13 cellular contexts compared by ENCODE assay signal in genomic region chr7:16466087-16466472, GRCh38. TPM values are rescaled to one million over a fixed set of nuclear protein-coding genes. Genes with fewer than 3 reads are reported as not detected.
DNase-seq lines count a peak whose midpoint lies in the region; ATAC-seq and TF ChIP-seq lines count a peak whose summit lies in the region.
"Had no signal": no experiment of that assay in that cellular context is flagged by ENCODE, and none has a peak within 500 bp of the region (broad histone marks: within the 10 kb centered on the region; RNA-seq: fewer than 3 reads in every experiment).

No MANE protein-coding gene starts in this region.

- H2AFZ ChIP-seq in PC-3 (ENCODE audit: low read length) (peak overlapping the region; percentile 63), neuronal stem cell (ENCODE audit: low read length) (peak overlapping the region; percentile 82)

- H3K4me2 ChIP-seq in PC-3 (ENCODE audit: low read length), result peak overlapping the region; percentile 33
- H3K4me2 ChIP-seq in neuronal stem cell (ENCODE audit: insufficient read depth, low read length, poor library complexity, severe bottlenecking), result no peak overlapping the region

- H3K36me3 ChIP-seq in PC-3 (ENCODE audit: low read depth, low read length), result no peaks in the 10 kb centered on the region
- H3K36me3 ChIP-seq in neuronal stem cell (replicated peaks in 1 of 2; ENCODE audit: control insufficient read depth in 2 of 2, insufficient read depth in 2 of 2, low read length in 2 of 2), result peaks cover 0 to 16% of the 10 kb centered on the region in 2 donors
- H3K36me3 ChIP-seq in spleen, result no peaks in the 10 kb centered on the region

- H3K23ac ChIP-seq in neuronal stem cell (ENCODE audit: low read depth, low read length, poor library complexity), result no peak overlapping the region

- TF ChIP-seq CTCF in AG09309 (IDR thresholded peaks at IDR 0.05; ENCODE audit: control insufficient read depth, insufficient read depth, low read depth, low read length, missing control alignments), result no peak
- TF ChIP-seq CTCF in PC-3 (conservative IDR thresholded peaks at IDR 0.05; ENCODE audit: low read depth, low read length), result no peak
- TF ChIP-seq CTCF in fibroblast of the aortic adventitia (IDR thresholded peaks at IDR 0.05; ENCODE audit: insufficient read depth, low read length), result no peak
- no peak for TF ChIP-seq CTCF in spleen (IDR thresholded peaks at IDR 0.05 in 8 of 11, conservative IDR thresholded peaks at IDR 0.05 in 3 of 11)

- no peak overlapping the region for H2BK120ac ChIP-seq in neuronal stem cell (ENCODE audit: low read depth, low read length)

- no peak overlapping the region for H2BK12ac ChIP-seq in neuronal stem cell (ENCODE audit: low read length)

- no peak overlapping the region for H2BK15ac ChIP-seq in neuronal stem cell (ENCODE audit: low read length)

- no peak overlapping the region for H3K14ac ChIP-seq in neuronal stem cell (ENCODE audit: low read length)

- H3K9me3 ChIP-seq in PC-3 (ENCODE audit: low read length) (no peaks in the 10 kb centered on the region), neuronal stem cell (replicated peaks in 1 of 2; ENCODE audit: control insufficient read depth in 2 of 2, insufficient read depth in 1 of 2, low read depth in 1 of 2, low read length in 2 of 2) (no peaks in the 10 kb centered on the region), spleen (no peaks in the 10 kb centered on the region)

- H3K4me3 ChIP-seq in AG09309 (ENCODE audit: control insufficient read depth, low read depth, low read length) (peak overlapping the region; percentile 4; the same call in 1 of the 2 replicates), PC-3 (ENCODE audit: low read length) (peak overlapping the region; percentile 32; the same call in 1 of the 2 replicates), fibroblast of the aortic adventitia (ENCODE audit: low read depth, low read length) (peak overlapping the region; percentile 37), neuronal stem cell (ENCODE audit: low read length in 2 of 2) (peak overlapping the region in 1 of 2 donors; percentile 53), spleen (no peak overlapping the region)

- DNase-seq in AG09309 (ENCODE audit: low read depth) (no peak), PC-3 (no peak), fibroblast of the aortic adventitia (ENCODE audit: low read depth) (no peak), neuronal stem cell (ENCODE audit: low spot score) (no peak), spleen (no peak)
- DNase-seq: activated B cell treated with CpG ODN at 0.5 μM for 24 hours; C1 segment of cervical spinal cord; stimulated activated CD4-positive, alpha-beta T cell treated with anti-CD3 and anti-CD28 coated beads, Interleukin-1b, Interleukin-23, amount 100 ng/mL, for 48 hours had no signal

- H3K79me2 ChIP-seq in PC-3 (ENCODE audit: low read length), result no peaks in the 10 kb centered on the region

- H3F3A ChIP-seq in PC-3 (ENCODE audit: low read length, unreplicated experiment), result no peaks in the 10 kb centered on the region

- H3K27me3 ChIP-seq in PC-3 (ENCODE audit: low read length), result no peaks in the 10 kb centered on the region
- no peaks in the 10 kb centered on the region for H3K27me3 ChIP-seq in neuronal stem cell (ENCODE audit: control insufficient read depth in 3 of 3, insufficient read depth in 3 of 3, low read depth in 1 of 3, low read length in 3 of 3)
- H3K27me3 ChIP-seq in spleen (replicated peaks in 1 of 7), result peaks cover 0 to 4% (median 0%) of the 10 kb centered on the region in 7 donors

- no peak overlapping the region for H3K9ac ChIP-seq in PC-3 (ENCODE audit: low read length)
- H3K9ac ChIP-seq in neuronal stem cell (ENCODE audit: low read depth, low read length, poor library complexity), result no peak overlapping the region

- H4K8ac ChIP-seq in neuronal stem cell (ENCODE audit: low read depth, low read length), result no peak overlapping the region

- POLR2A ChIA-PET in PC-3 (lab: Charles Lee; ENCODE audit: unreplicated experiment), result interaction anchor here (0.6 kb wide), 1 partner anchor 98 kb away, joined by 3 read pairs; no protein-coding TSS in a partner anchor

- H3K27ac ChIP-seq in PC-3 (ENCODE audit: low read length), result no peak overlapping the region
- no peak overlapping the region for H3K27ac ChIP-seq in neuronal stem cell (replicated peaks; ENCODE audit: low read length)
- no peak overlapping the region for H3K27ac ChIP-seq in spleen

- no peak overlapping the region for H2BK5ac ChIP-seq in neuronal stem cell (ENCODE audit: low read length)

- no peak overlapping the region for H3K4ac ChIP-seq in neuronal stem cell (ENCODE audit: low read length)

- no peaks in the 10 kb centered on the region for H3K9me2 ChIP-seq in PC-3 (replicated peaks; ENCODE audit: low read length)

- no peak overlapping the region for H3K18ac ChIP-seq in neuronal stem cell (ENCODE audit: low read length)

- no peak for TF ChIP-seq POLR2A in spleen (IDR thresholded peaks at IDR 0.05)

- no peaks in the 10 kb centered on the region for H3K4me1 ChIP-seq in PC-3 (ENCODE audit: insufficient read depth, low read length)
- peaks cover 10 to 11% of the 10 kb centered on the region in 2 donors for H3K4me1 ChIP-seq in neuronal stem cell (ENCODE audit: control insufficient read depth in 2 of 2, insufficient read depth in 1 of 2, low read depth in 1 of 2, low read length in 2 of 2)
- H3K4me1 ChIP-seq in spleen, result peaks cover 0 to 5% (median 0%) of the 10 kb centered on the region in 6 donors

- no peaks in the 10 kb centered on the region for H4K20me1 ChIP-seq in PC-3 (ENCODE audit: low read length)

- no peak overlapping the region for H2AK5ac ChIP-seq in neuronal stem cell (ENCODE audit: low read depth, low read length)

- intact Hi-C loops in PC-3 (cut with micrococcal nuclease), result no loop called here
- intact Hi-C loops in spleen (cut with DNase I; ENCODE audit: low total_unique reads), result no loop called here

- H3K79me1 ChIP-seq in neuronal stem cell (ENCODE audit: low read depth, low read length), result no peaks in the 10 kb centered on the region

- no peak overlapping the region for H4K91ac ChIP-seq in neuronal stem cell (ENCODE audit: low read depth, low read length, poor library complexity)

- CTCF ChIA-PET in PC-3 (lab: Charles Lee), result no interaction called here

- no TSS peak for BruUV-seq in PC-3 (replicated peaks; lab: Mats Ljungman, UMichigan)

- ATAC-seq in PC-3 (peak; percentile 38), GM21619 (IDR thresholded peaks at IDR 0.05; ENCODE audit: unreplicated experiment) (no peak), HG03159 (IDR thresholded peaks at IDR 0.05; ENCODE audit: unreplicated experiment) (no peak), GM21737 (IDR thresholded peaks at IDR 0.05; ENCODE audit: unreplicated experiment) (no peak)

RNA-seq across cellular contexts. Expression of gene SOSTDC1, which starts 0.5 kb away (rescaled TPM):
- total RNA-seq in PC-3 (2014; rRNA removed) (0.22 and 0.63 TPM in 2 replicates), fibroblast of the aortic adventitia (ENCODE audit: low replicate concordance) (0.36 TPM in 1 of 2 replicates, not detected in the other), spleen (not detected)
- 4.3 TPM for polyA plus RNA-seq in neuronal stem cell (2013, experiment 1 of 2)
- 4.0 TPM for polyA plus RNA-seq in neuronal stem cell (2013, experiment 2 of 2)
- not detected for polyA plus RNA-seq in spleen
- total RNA-seq: activated B cell treated with CpG ODN at 0.5 μM for 24 hours, H7, mononuclear cell had no signal

RNA-seq across cellular contexts. Expression of gene CRPPA, which starts 44.7 kb away (rescaled TPM):
- total RNA-seq in PC-3 (2014; rRNA removed) (0.75 and 1.2 TPM in 2 replicates), fibroblast of the aortic adventitia (ENCODE audit: low replicate concordance) (2.5 and 3.2 TPM in 2 replicates), spleen (1 to 10 TPM in 4 of 7 donors, under 1 TPM in 3; 0.76 to 3.1 (median 1.2) TPM)
- polyA plus RNA-seq in neuronal stem cell (2013, experiment 1 of 2), result 0.53 TPM
- polyA plus RNA-seq in neuronal stem cell (2013, experiment 2 of 2), result 0.55 TPM
- polyA plus RNA-seq in spleen, result under 1 TPM; 0.15 to 0.35 (median 0.17) TPM

Comparison
In these comparisons a context has a peak if more than half of its experiments do, and no peak if none do; other contexts are left out.
1. H3K4me3 ChIP-seq: peak in AG09309 (single experiment), PC-3 (single experiment) and fibroblast of the aortic adventitia (single experiment); none in spleen (0 of 8).